ENCODE assay signal across 8 cellular contexts in the genomic region with DNA sequence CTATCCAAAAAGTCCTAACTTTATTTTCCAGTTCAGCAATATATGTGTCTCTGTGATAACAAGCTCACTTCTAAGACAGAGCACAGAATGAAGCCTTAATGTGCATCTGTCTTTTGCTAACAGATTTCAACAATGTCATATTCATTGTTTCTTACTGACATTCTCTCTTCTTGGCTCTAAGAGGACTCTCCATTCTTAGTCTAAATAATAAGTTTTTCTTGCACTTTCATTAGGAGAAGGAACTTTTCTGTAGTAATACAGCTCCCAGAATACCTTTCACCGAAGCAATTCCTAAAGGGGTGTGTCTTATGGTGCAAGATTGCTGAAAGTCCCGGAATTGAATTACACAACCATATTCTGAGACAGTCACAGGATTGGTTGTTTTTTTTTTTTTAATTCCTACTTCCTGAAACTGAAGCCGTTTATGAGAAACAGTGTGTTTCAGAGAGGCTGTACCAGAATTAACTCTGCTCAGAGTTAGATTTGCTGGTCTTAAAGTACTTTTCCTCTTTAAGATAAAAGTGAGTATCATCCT. TPM values are rescaled to one million over a fixed set of nuclear protein-coding genes. Genes with fewer than 3 reads are reported as not detected.
DNase-seq lines count a peak whose midpoint lies in the region; ATAC-seq and TF ChIP-seq lines count a peak whose summit lies in the region.

A gene (plus strand): TSS at position 421 of the 535 bp plus-strand sequence.

- WGBS in liver, result under 1% methylated on average over 3 of the region's 3 CpGs

- ATAC-seq in GM18519 (IDR thresholded peaks at IDR 0.05; ENCODE audit: low FRiP score, unreplicated experiment) (peak; percentile 85), HG03025 (IDR thresholded peaks at IDR 0.05; ENCODE audit: low FRiP score, unreplicated experiment) (peak; percentile 72), thoracic aorta (ENCODE audit: insufficient number of reproducible peaks, low FRiP score, low read depth) (peak; percentile 99)

- H3K27ac ChIP-seq in ACC112 (ENCODE audit: low read depth, low read length) (peak within 1 kb of the TSS; percentile 42), brain microvascular endothelial cell (no peak within 1 kb of the TSS), liver (ENCODE audit: low read depth in 1 of 2, low read length in 2 of 2) (peak within 1 kb of the TSS; percentile 52 to 75), thoracic aorta (peak within 1 kb of the TSS; percentile 75 to 78)

- H3K36me3 ChIP-seq in ACC112 (ENCODE audit: insufficient read depth, low read length) (no peaks in the 10 kb centered on the region), brain microvascular endothelial cell (replicated peaks) (no peaks in the 10 kb centered on the region), liver (ENCODE audit: control insufficient read depth in 4 of 4, insufficient read depth in 3 of 4, low read depth in 1 of 4, low read length in 3 of 4) (no peaks in the 10 kb centered on the region), thoracic aorta (peaks cover 2% of the 10 kb centered on the region)

- H3K4me3 ChIP-seq in ACC112 (ENCODE audit: low read depth, low read length) (peak within 1 kb of the TSS; percentile 83), brain microvascular endothelial cell (ENCODE audit: low read depth, low read length) (peak within 1 kb of the TSS; percentile 41), liver (ENCODE audit: low read depth in 1 of 3, low read length in 3 of 3) (peak within 1 kb of the TSS; percentile 3 to 60 (median 33)), thoracic aorta (peak within 1 kb of the TSS; percentile 73)

- H3K9me3 ChIP-seq in liver (ENCODE audit: control insufficient read depth in 4 of 4, low read length in 3 of 4), result no peaks in the 10 kb centered on the region
- no peaks in the 10 kb centered on the region for H3K9me3 ChIP-seq in thoracic aorta

- H3K27me3 ChIP-seq in ACC112 (ENCODE audit: insufficient read depth, low read length), result no peaks in the 10 kb centered on the region
- H3K27me3 ChIP-seq in brain microvascular endothelial cell (replicated peaks), result no peaks in the 10 kb centered on the region
- H3K27me3 ChIP-seq in liver (ENCODE audit: control insufficient read depth in 4 of 4, insufficient read depth in 4 of 4, low read length in 3 of 4), result no peaks in the 10 kb centered on the region
- no peaks in the 10 kb centered on the region for H3K27me3 ChIP-seq in thoracic aorta (replicated peaks; ENCODE audit: insufficient read depth)

- DNase-seq in NOMO-1 treated with DMSO at 0.1 percent for 48 hours (lab: John Stamatoyannopoulos, UW; ENCODE audit: unreplicated experiment) (peak; percentile 90), brain microvascular endothelial cell (peak; percentile 74), thoracic aorta (ENCODE audit: low spot score) (no peak), GM19240 (ENCODE audit: insufficient read length, low spot score) (no peak)

- H3K79me2 ChIP-seq in ACC112 (ENCODE audit: control insufficient read depth, insufficient read depth, low read length, unreplicated experiment), result no peaks in the 10 kb centered on the region

- H3K9ac ChIP-seq in liver (ENCODE audit: low read depth in 1 of 2, low read length in 2 of 2), result peak within 1 kb of the TSS; percentile 38 to 40

- H3K4me1 ChIP-seq in ACC112 (ENCODE audit: control insufficient read depth, insufficient read depth, low read length, unreplicated experiment), result no peaks in the 10 kb centered on the region
- peaks cover 0 to 4% (median 3%) of the 10 kb centered on the region in 4 donors for H3K4me1 ChIP-seq in liver (ENCODE audit: control insufficient read depth in 4 of 4, insufficient read depth in 4 of 4, low read length in 3 of 4)
- peaks cover 16 to 21% of the 10 kb centered on the region in 2 donors for H3K4me1 ChIP-seq in thoracic aorta (ENCODE audit: control insufficient read depth in 1 of 2, low read depth in 2 of 2)

- H2AFZ ChIP-seq in ACC112 (ENCODE audit: low read length, unreplicated experiment), result peak within 1 kb of the TSS; percentile 96

- peak; percentile 29 to 48 for TF ChIP-seq RAD21 in liver (IDR thresholded peaks at IDR 0.05)

- in situ Hi-C loops in brain microvascular endothelial cell (cut with HindIII; ENCODE audit: low pct_ligation_motif_present, low sequenced_read_pairs), result no loop called here

- TF ChIP-seq CTCF in brain microvascular endothelial cell (IDR thresholded peaks at IDR 0.05; ENCODE audit: low read depth, low read length, missing control alignments) (no peak), liver (IDR thresholded peaks at IDR 0.05; ENCODE audit: low read depth, low read length, missing input control) (no peak), thoracic aorta (IDR thresholded peaks at IDR 0.05) (no peak)

TF ChIP-seq in liver, 16 proteins besides CTCF, POLR2A, EP300 and RAD21:
- no peak for TF ChIP-seq FOXA1 (IDR thresholded peaks at IDR 0.05)
- no peak for TF ChIP-seq FOXA2 (IDR thresholded peaks at IDR 0.05)
- TF ChIP-seq YY1 (IDR thresholded peaks at IDR 0.05), result peak; percentile 68
- TF ChIP-seq, protein P1, sequence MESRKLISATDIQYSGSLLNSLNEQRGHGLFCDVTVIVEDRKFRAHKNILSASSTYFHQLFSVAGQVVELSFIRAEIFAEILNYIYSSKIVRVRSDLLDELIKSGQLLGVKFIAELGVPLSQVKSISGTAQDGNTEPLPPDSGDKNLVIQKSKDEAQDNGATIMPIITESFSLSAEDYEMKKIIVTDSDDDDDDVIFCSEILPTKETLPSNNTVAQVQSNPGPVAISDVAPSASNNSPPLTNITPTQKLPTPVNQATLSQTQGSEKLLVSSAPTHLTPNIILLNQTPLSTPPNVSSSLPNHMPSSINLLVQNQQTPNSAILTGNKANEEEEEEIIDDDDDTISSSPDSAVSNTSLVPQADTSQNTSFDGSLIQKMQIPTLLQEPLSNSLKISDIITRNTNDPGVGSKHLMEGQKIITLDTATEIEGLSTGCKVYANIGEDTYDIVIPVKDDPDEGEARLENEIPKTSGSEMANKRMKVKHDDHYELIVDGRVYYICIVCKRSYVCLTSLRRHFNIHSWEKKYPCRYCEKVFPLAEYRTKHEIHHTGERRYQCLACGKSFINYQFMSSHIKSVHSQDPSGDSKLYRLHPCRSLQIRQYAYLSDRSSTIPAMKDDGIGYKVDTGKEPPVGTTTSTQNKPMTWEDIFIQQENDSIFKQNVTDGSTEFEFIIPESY (IDR thresholded peaks at IDR 0.05), result peak; percentile 55
- TF ChIP-seq EGR1 (IDR thresholded peaks at IDR 0.05; ENCODE audit: low read depth in 2 of 2), result peak; percentile 56 to 58
- TF ChIP-seq SP1 (IDR thresholded peaks at IDR 0.05), result peak; percentile 76
- TF ChIP-seq NR2F2 (IDR thresholded peaks at IDR 0.05), result no peak
- TF ChIP-seq, protein P2, sequence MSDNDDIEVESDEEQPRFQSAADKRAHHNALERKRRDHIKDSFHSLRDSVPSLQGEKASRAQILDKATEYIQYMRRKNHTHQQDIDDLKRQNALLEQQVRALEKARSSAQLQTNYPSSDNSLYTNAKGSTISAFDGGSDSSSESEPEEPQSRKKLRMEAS (IDR thresholded peaks at IDR 0.05), result peak; percentile 94
- TF ChIP-seq JUND (IDR thresholded peaks at IDR 0.05), result peak; percentile 69 to 80
- TF ChIP-seq, protein P3, sequence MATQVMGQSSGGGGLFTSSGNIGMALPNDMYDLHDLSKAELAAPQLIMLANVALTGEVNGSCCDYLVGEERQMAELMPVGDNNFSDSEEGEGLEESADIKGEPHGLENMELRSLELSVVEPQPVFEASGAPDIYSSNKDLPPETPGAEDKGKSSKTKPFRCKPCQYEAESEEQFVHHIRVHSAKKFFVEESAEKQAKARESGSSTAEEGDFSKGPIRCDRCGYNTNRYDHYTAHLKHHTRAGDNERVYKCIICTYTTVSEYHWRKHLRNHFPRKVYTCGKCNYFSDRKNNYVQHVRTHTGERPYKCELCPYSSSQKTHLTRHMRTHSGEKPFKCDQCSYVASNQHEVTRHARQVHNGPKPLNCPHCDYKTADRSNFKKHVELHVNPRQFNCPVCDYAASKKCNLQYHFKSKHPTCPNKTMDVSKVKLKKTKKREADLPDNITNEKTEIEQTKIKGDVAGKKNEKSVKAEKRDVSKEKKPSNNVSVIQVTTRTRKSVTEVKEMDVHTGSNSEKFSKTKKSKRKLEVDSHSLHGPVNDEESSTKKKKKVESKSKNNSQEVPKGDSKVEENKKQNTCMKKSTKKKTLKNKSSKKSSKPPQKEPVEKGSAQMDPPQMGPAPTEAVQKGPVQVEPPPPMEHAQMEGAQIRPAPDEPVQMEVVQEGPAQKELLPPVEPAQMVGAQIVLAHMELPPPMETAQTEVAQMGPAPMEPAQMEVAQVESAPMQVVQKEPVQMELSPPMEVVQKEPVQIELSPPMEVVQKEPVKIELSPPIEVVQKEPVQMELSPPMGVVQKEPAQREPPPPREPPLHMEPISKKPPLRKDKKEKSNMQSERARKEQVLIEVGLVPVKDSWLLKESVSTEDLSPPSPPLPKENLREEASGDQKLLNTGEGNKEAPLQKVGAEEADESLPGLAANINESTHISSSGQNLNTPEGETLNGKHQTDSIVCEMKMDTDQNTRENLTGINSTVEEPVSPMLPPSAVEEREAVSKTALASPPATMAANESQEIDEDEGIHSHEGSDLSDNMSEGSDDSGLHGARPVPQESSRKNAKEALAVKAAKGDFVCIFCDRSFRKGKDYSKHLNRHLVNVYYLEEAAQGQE (IDR thresholded peaks at IDR 0.05), result no peak
- TF ChIP-seq TAF1 (conservative IDR thresholded peaks at IDR 0.05), result peak; percentile 71
- TF ChIP-seq RXRA (IDR thresholded peaks at IDR 0.05), result peak; percentile 61 to 63
- TF ChIP-seq HNF4G (IDR thresholded peaks at IDR 0.05), result peak; percentile 19
- peak; percentile 65 to 82 for TF ChIP-seq HNF4A (conservative IDR thresholded peaks at IDR 0.05)
- TF ChIP-seq GABPA (IDR thresholded peaks at IDR 0.05 in 1 of 2, conservative IDR thresholded peaks at IDR 0.05 in 1 of 2), result peak; percentile 28 to 76
- TF ChIP-seq, protein P4, sequence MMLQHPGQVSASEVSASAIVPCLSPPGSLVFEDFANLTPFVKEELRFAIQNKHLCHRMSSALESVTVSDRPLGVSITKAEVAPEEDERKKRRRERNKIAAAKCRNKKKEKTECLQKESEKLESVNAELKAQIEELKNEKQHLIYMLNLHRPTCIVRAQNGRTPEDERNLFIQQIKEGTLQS (IDR thresholded peaks at IDR 0.05), result peak; percentile 63

RNA-seq across cellular contexts. Expression of the gene that starts here (rescaled TPM):
- total RNA-seq in liver (10 to 100 TPM in 1 of 2 donors, 1 to 10 TPM in 1; 4.2 to 14.0 TPM), thoracic aorta (10 to 100 TPM; 20.0 to 63.4 TPM)
- polyA plus RNA-seq in liver, result 1 to 10 TPM; 2.8 to 5.2 TPM

Comparison
In these comparisons a context has a peak if more than half of its experiments do, and no peak if none do; other contexts are left out.
1. H3K4me3 ChIP-seq: peak in every context shown above with its lines; median percentile 83 in ACC112; 73 in thoracic aorta; 41 in brain microvascular endothelial cell; 33 in liver.
2. DNase-seq: peak in NOMO-1 treated with DMSO at 0.1 percent for 48 hours (single experiment) and brain microvascular endothelial cell (single experiment); none in thoracic aorta (single experiment) and GM19240 (single experiment).
3. Peak in every context shown above with its lines, with median percentiles within 50 percentile points of each other: ATAC-seq.